Comparison of ENCODE assay signal across 10 cellular contexts in the genomic region with DNA sequence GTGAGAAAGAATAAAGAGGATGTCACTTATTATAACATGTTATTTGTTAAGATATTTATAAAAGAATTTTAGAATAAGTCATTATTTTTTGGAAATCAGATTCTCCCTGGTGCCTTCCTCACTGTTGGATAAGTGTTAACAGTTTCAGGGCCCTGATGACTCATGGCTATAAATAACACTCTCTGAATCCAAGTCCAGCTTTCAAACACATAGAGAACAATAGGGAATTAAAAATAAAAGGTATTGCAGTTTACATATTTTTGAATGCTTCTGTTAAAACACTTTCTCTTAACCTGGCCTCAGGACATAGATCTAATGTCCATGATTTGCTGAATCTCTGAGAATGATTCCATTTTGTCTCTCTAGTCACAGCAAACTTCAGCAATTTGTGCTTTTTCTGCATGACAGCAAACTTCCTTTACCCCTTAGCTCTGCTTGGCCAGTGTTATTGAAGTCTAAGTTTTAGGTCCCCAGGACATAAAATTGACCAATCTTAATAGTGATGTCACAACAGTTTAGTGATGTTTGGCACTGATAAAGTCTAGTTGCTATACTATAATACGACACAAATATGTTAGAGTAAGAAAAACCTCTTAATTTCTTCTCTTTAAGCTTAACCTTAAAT.
DNase-seq lines count a peak whose midpoint lies in the region; ATAC-seq and TF ChIP-seq lines count a peak whose summit lies in the region.
"Had no signal": no experiment of that assay in that cellular context is flagged by ENCODE, and none has a peak within 500 bp of the region (broad histone marks: within the 10 kb centered on the region; RNA-seq: fewer than 3 reads in every experiment).

No MANE protein-coding gene starts in this region.

- H3K27me3 ChIP-seq in kidney epithelial cell (ENCODE audit: control insufficient read depth, insufficient read depth, low read length) = no peaks in the 10 kb centered on the region

- no peak for ATAC-seq in GM21367 (IDR thresholded peaks at IDR 0.05; ENCODE audit: unreplicated experiment)
- ATAC-seq in GM18519 (IDR thresholded peaks at IDR 0.05; ENCODE audit: low FRiP score, unreplicated experiment) = no peak
- no peak for ATAC-seq in HG03159 (IDR thresholded peaks at IDR 0.05; ENCODE audit: unreplicated experiment)

- H3K36me3 ChIP-seq in kidney epithelial cell (ENCODE audit: control insufficient read depth, insufficient read depth, low read length) = no peaks in the 10 kb centered on the region

- in situ Hi-C loops in KBM-7 (cut with MboI; ENCODE audit: low pct_unique_long_range_greater_than_20kb, low sequenced_read_pairs) = no loop called here

- no peak overlapping the region for H3K4me3 ChIP-seq in cardiac fibroblast (replicated peaks in 1 of 2; ENCODE audit: low read depth in 2 of 2, low read length in 2 of 2)
- no peak overlapping the region for H3K4me3 ChIP-seq in kidney epithelial cell (ENCODE audit: low read depth, low read length)
- H3K4me3 ChIP-seq: lung had no signal

- TF ChIP-seq CTCF in cardiac fibroblast (IDR thresholded peaks at IDR 0.05; ENCODE audit: low read depth, low read length) (no peak), kidney epithelial cell (IDR thresholded peaks at IDR 0.05; ENCODE audit: insufficient read depth, low read length, poor library complexity, severe bottlenecking) (no peak)

- DNase-seq in A172 (ENCODE audit: low spot score) (peak; percentile 67), KBM-7 (peak; percentile 19), cardiac fibroblast (ENCODE audit: low read depth in 2 of 2) (peak; percentile 69 to 72), kidney epithelial cell (ENCODE audit: low read depth) (peak; percentile 9)
- DNase-seq in activated CD8-positive, alpha-beta memory T cell treated with anti-CD3 and anti-CD28 coated beads for 24 hours = no peak
- DNase-seq: activated CD4-positive, alpha-beta memory T cell treated with anti-CD3 and anti-CD28 coated beads for 36 hours had no signal
